Comparison of ENCODE assay signal across 9 cellular contexts in genomic region chr19:22257916-22258315, GRCh38. TPM values are rescaled to one million over a fixed set of nuclear protein-coding genes. Genes with fewer than 3 reads are reported as not detected.
"Had no signal": no experiment of that assay in that cellular context is flagged by ENCODE, and none has a peak within 500 bp of the region (broad histone marks: within the 10 kb centered on the region; RNA-seq: fewer than 3 reads in every experiment).

No MANE protein-coding gene starts in this region.

- H3K36me3 ChIP-seq: HAP-1 had no signal

- H2AFZ ChIP-seq: GM23248, GM23338 had no signal

- H3K4me2 ChIP-seq: GM23338 had no signal

- H3K4me1 ChIP-seq: HAP-1 had no signal

- H3K4me1 Mint-ChIP-seq: GM23338, H9 had no signal

- DNase-seq: GM23248, GOT3, H7, H9, HCEC 1CT, HFFc6 had no signal

- H3K9ac ChIP-seq: GM23248 had no signal

- H3K27ac ChIP-seq: GM23248 had no signal

- H3K9me3 ChIP-seq: HAP-1 had no signal

- H3K4me3 ChIP-seq: GM23248, GM23338, HAP-1 had no signal

- H3K4me3 Mint-ChIP-seq: GM23338, H9, HFFc6 had no signal

- H3K27ac Mint-ChIP-seq: GM23338, H9, HFFc6 had no signal

RNA-seq across cellular contexts. Expression of gene ZNF729, which starts 28.3 kb away (rescaled TPM):
- total RNA-seq: GM23248, GM23338, H1, H7, H9, HFFc6 had no signal
- polyA plus RNA-seq: GM23248, GM23338, H1 had no signal
